8 cellular contexts compared by ENCODE assay signal in the genomic region with DNA sequence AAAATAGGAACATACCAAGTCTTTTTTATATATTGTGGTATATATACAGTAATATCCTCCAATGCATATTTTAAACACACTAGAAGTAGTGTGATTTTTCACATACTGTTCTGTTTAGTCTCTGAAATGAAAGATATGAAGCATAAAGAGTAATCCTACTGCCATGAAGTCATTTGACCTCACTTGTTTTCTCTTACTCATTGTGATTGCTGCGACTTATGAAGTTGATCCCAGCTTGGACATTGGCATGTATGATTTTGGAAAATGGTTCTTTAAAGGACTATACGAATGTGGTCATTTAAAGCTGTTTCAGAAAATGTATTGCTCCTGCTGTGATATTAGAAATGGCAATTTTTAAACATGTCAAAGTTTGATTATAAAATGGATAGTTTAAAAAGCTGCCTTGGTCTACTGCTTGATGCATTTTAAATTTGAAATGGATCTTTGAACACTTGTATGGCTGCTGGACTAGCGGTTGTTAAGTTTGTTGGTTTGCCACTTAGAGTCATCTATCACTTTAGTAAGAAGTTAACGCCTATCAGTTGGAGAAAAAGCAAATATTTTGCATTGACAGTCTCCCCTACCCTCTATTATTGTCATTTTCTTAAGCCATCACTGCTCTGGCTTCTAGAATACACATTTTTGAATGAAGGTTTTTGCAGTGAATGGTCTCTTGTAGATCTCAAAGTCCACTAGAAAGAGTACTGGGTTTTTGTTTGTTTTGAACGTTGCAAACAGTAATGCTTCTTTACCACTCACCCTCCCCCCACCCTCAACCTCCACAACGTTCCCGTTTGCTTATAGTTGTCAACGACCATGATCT. TPM values are rescaled to one million over a fixed set of nuclear protein-coding genes. Genes with fewer than 3 reads are reported as not detected.
A peak's percentile ranks its signal among the peaks of the same experiment; 100 is the strongest.
DNase-seq lines count a peak whose midpoint lies in the region; ATAC-seq and TF ChIP-seq lines count a peak whose summit lies in the region.

No MANE protein-coding gene starts in this region.

- no peak overlapping the region for H4K91ac ChIP-seq in IMR-90 (ENCODE audit: insufficient read depth, low read depth, low read length)

- no peak overlapping the region; the same call in 1 of the 2 replicates for H3K14ac ChIP-seq in IMR-90 (replicated peaks; ENCODE audit: low read depth, low read length)

- 0 out of 2 replicates have a peak, but pooled peaks cover 10% of the 10 kb centered on the region for H3K9me1 ChIP-seq in IMR-90 (ENCODE audit: insufficient read depth, low read length)

- no peak overlapping the region for H2AK5ac ChIP-seq in IMR-90 (ENCODE audit: low read depth, low read length)

- H2BK15ac ChIP-seq in IMR-90 (ENCODE audit: low read depth, low read length): no peak overlapping the region

- TF ChIP-seq POLR2A in IMR-90 (IDR thresholded peaks at IDR 0.05; ENCODE audit: low read depth, low read length): no peak

- no peak overlapping the region for H3K56ac ChIP-seq in IMR-90 (ENCODE audit: extremely low read depth, insufficient read depth, low read length)

- no peaks in the 10 kb centered on the region for H3K36me3 ChIP-seq in IMR-90 (ENCODE audit: control insufficient read depth, insufficient read depth, low read length)
- no peaks in the 10 kb centered on the region for H3K36me3 ChIP-seq in colonic mucosa

- ATAC-seq in IMR-90 (ENCODE audit: low read depth) (no peak), natural killer cell (no peak), GM19452 (IDR thresholded peaks at IDR 0.05; ENCODE audit: unreplicated experiment) (no peak)

- WGBS in IMR-90 (ENCODE audit: extremely low coverage in 2 of 2, insufficient read length in 1 of 2), 2 experiments: 25% methylated on average over 2 of the region's 8 CpGs; no CpG with 5 or more reads in 1 of the 2 experiments

- H3K27ac ChIP-seq in IMR-90 (ENCODE audit: insufficient read depth, low read length): no peak overlapping the region
- H3K27ac ChIP-seq in colonic mucosa: peak overlapping the region; percentile 53

- H4K8ac ChIP-seq in IMR-90 (ENCODE audit: low read depth in 2 of 2, low read length in 2 of 2): no peak overlapping the region

- H3K27me3 Mint-ChIP-seq in natural killer cell (ENCODE audit: low read depth in 2 of 2): no peaks in the 10 kb centered on the region

- BruUV-seq in IMR-90 (replicated peaks; lab: Mats Ljungman, UMichigan): no TSS peak

- H3K4me3 Mint-ChIP-seq in natural killer cell: peak overlapping the region; percentile 89

- H4K5ac ChIP-seq in IMR-90 (ENCODE audit: low read depth, low read length): no peak overlapping the region

- peak overlapping the region; percentile 81 for H2AFZ ChIP-seq in IMR-90 (replicated peaks; ENCODE audit: low read length, poor library complexity)

- no peak for DNase-seq in AG10803 (ENCODE audit: low read depth)
- DNase-seq in IMR-90: peak; percentile 29
- no peak for DNase-seq in colonic mucosa
- DNase-seq in natural killer cell: no peak
- DNase-seq in stimulated activated CD4-positive, alpha-beta T cell treated with anti-CD3 and anti-CD28 coated beads, Interleukin-4, amount 100 ng/mL, for 24 hours: no peak
- DNase-seq in NCI-H510A treated with DMSO at 0.1 percent for 48 hours (lab: John Stamatoyannopoulos, UW): no peak
- no peak for DNase-seq in activated CD8-positive, alpha-beta memory T cell treated with anti-CD3 and anti-CD28 coated beads for 24 hours

- intact Hi-C loops in IMR-90 (cut with micrococcal nuclease) (loop anchor here (2.0 kb wide), 1 partner anchor 57 kb away; no protein-coding TSS in a partner anchor), colonic mucosa (cut with DNase I) (loop anchor here (10.0 kb wide), 1 partner anchor 55 kb away; no protein-coding TSS in a partner anchor), natural killer cell (cut with micrococcal nuclease) (loop anchor here (1.0 to 5.0 kb wide), 4 partner anchors 19 to 55 kb away; no protein-coding TSS in a partner anchor)

- H3K4me3 ChIP-seq in AG10803 (ENCODE audit: low read length) (peak overlapping the region; percentile 57), IMR-90 (ENCODE audit: insufficient read depth, low read depth, low read length) (peak overlapping the region; percentile 44; the same call in 1 of the 2 replicates), colonic mucosa (peak overlapping the region; percentile 28)

- in situ Hi-C loops in IMR-90 (cut with MboI; ENCODE audit: low sequenced_read_pairs): no loop called here

- no peaks in the 10 kb centered on the region for H3K36me3 Mint-ChIP-seq in natural killer cell

- no peak overlapping the region for H2BK20ac ChIP-seq in IMR-90 (ENCODE audit: low read depth, low read length)

- H3K9ac ChIP-seq in IMR-90 (ENCODE audit: low read depth, low read length) (no peak overlapping the region), colonic mucosa (ENCODE audit: low read depth in 2 of 2, low read length in 2 of 2) (peak overlapping the region in 1 of 2 donors; percentile 65)

- TF ChIP-seq CTCF in AG10803 (conservative IDR thresholded peaks at IDR 0.05; ENCODE audit: low read length): no peak
- no peak for TF ChIP-seq CTCF in IMR-90 (conservative IDR thresholded peaks at IDR 0.05; ENCODE audit: low read depth, low read length)
- TF ChIP-seq CTCF in colonic mucosa (IDR thresholded peaks at IDR 0.05): no peak
- no peak for TF ChIP-seq CTCF in natural killer cell (IDR thresholded peaks at IDR 0.05)

- H3K18ac ChIP-seq in IMR-90 (ENCODE audit: low read depth, low read length): no peak overlapping the region

- POLR2A ChIA-PET in IMR-90 (lab: Charles Lee; ENCODE audit: unreplicated experiment): interaction anchor here (0.6 kb wide), 2 partner anchors 31 to 68 kb away, joined by 3 to 5 read pairs; no protein-coding TSS in a partner anchor

- H3K4me1 ChIP-seq in IMR-90 (ENCODE audit: control insufficient read depth, insufficient read depth, low read length) (peaks cover 8% of the 10 kb centered on the region), colonic mucosa (peaks cover 13% of the 10 kb centered on the region)

- H3K23ac ChIP-seq in IMR-90 (ENCODE audit: low read depth, low read length): no peak overlapping the region

- peaks cover 31 to 38% of the 10 kb centered on the region in 2 donors for H3K4me1 Mint-ChIP-seq in natural killer cell

- dilution Hi-C loops in IMR-90 (cut with HindIII; ENCODE audit: low sequenced_read_pairs, unreplicated experiment): no loop called here

- no peak overlapping the region for H2BK120ac ChIP-seq in IMR-90 (ENCODE audit: low read depth, low read length)

- no peaks in the 10 kb centered on the region for H3K9me3 Mint-ChIP-seq in natural killer cell

- TF ChIP-seq RAD21 in IMR-90 (IDR thresholded peaks at IDR 0.05; ENCODE audit: low read length): no peak

- H3K4me2 ChIP-seq in IMR-90 (ENCODE audit: low read depth, low read length): peak overlapping the region; percentile 86

- no peaks in the 10 kb centered on the region for H3K27me3 ChIP-seq in IMR-90 (ENCODE audit: control insufficient read depth, insufficient read depth, low read length)
- H3K27me3 ChIP-seq in colonic mucosa: no peaks in the 10 kb centered on the region

- peak overlapping the region; percentile 77 for H2AK9ac ChIP-seq in IMR-90 (replicated peaks; ENCODE audit: low read depth, low read length, poor library complexity)

- H3K79me1 ChIP-seq in IMR-90 (ENCODE audit: low read depth in 1 of 2, low read length in 2 of 2): peaks cover 29 to 44% of the 10 kb centered on the region in 2 experiments

- peak overlapping the region; percentile 53 to 85 for H3K27ac Mint-ChIP-seq in natural killer cell

- H3K4ac ChIP-seq in IMR-90 (ENCODE audit: low read depth, low read length): no peak overlapping the region

- no peak overlapping the region for H2BK5ac ChIP-seq in IMR-90 (ENCODE audit: low read depth, low read length, poor library complexity, severe bottlenecking)

- H3K9me3 ChIP-seq in IMR-90 (ENCODE audit: control insufficient read depth, insufficient read depth, low read length) (no peaks in the 10 kb centered on the region), colonic mucosa (no peaks in the 10 kb centered on the region)

- CTCF ChIA-PET in IMR-90 (lab: Yijun Ruan, JAX): no interaction called here

- peaks cover 14% of the 10 kb centered on the region; the same call in 1 of the 2 replicates for H4K20me1 ChIP-seq in IMR-90 (ENCODE audit: insufficient read depth, low read length)

TF ChIP-seq in IMR-90, 13 proteins besides CTCF, POLR2A, EP300 and RAD21:
- no peak for TF ChIP-seq MAZ (IDR thresholded peaks at IDR 0.05; ENCODE audit: borderline replicate concordance, low read depth, low read length)
- TF ChIP-seq NFE2L2 (IDR thresholded peaks at IDR 0.05; ENCODE audit: low read depth, low read length): no peak
- no peak for TF ChIP-seq CEBPB (IDR thresholded peaks at IDR 0.05; ENCODE audit: low read depth, low read length)
- TF ChIP-seq, protein P1, sequence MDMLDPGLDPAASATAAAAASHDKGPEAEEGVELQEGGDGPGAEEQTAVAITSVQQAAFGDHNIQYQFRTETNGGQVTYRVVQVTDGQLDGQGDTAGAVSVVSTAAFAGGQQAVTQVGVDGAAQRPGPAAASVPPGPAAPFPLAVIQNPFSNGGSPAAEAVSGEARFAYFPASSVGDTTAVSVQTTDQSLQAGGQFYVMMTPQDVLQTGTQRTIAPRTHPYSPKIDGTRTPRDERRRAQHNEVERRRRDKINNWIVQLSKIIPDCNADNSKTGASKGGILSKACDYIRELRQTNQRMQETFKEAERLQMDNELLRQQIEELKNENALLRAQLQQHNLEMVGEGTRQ (IDR thresholded peaks at IDR 0.05; ENCODE audit: low read depth, low read length): no peak
- TF ChIP-seq, protein P2, sequence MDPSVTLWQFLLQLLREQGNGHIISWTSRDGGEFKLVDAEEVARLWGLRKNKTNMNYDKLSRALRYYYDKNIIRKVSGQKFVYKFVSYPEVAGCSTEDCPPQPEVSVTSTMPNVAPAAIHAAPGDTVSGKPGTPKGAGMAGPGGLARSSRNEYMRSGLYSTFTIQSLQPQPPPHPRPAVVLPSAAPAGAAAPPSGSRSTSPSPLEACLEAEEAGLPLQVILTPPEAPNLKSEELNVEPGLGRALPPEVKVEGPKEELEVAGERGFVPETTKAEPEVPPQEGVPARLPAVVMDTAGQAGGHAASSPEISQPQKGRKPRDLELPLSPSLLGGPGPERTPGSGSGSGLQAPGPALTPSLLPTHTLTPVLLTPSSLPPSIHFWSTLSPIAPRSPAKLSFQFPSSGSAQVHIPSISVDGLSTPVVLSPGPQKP (IDR thresholded peaks at IDR 0.05; ENCODE audit: borderline replicate concordance, low read depth, low read length): no peak
- no peak for TF ChIP-seq CHD1 (IDR thresholded peaks at IDR 0.05; ENCODE audit: low read depth, low read length)
- no peak for TF ChIP-seq SMC3 (IDR thresholded peaks at IDR 0.05; ENCODE audit: low read depth, low read length)

RNA-seq across cellular contexts. Expression of a gene that starts 0.9 kb away (rescaled TPM):
- total RNA-seq in IMR-90 (2012; rRNA removed): 18.1 and 31.9 TPM in 2 replicates
- 8.3 and 9.0 TPM in 2 replicates for polyA plus RNA-seq in IMR-90 (2012; rRNA removed)
- 3.6 and 4.7 TPM in 2 replicates for polyA plus RNA-seq in IMR-90 (2012; cell fraction: cytosol; rRNA removed)
- 1.9 and 10.4 TPM in 2 replicates for polyA plus RNA-seq in IMR-90 (2012; cell fraction: nucleus; rRNA removed; ENCODE audit: low replicate concordance)
- 10 to 100 TPM; 48.7 to 71.7 TPM for total RNA-seq in colonic mucosa
- total RNA-seq in natural killer cell: 10 to 100 TPM; 52.5 to 60.2 (median 58.6) TPM
